In genomic region chr2:120650022-120650644, GRCh38 we compare ENCODE assay signal across 15 cellular contexts.
"Had no signal": no experiment of that assay in that cellular context is flagged by ENCODE, and none has a peak within 500 bp of the region (broad histone marks: within the 10 kb centered on the region; RNA-seq: fewer than 3 reads in every experiment).

No MANE protein-coding gene starts in this region.

- H3K9me3 ChIP-seq: adrenal gland had no signal

- ATAC-seq: activated CD8-positive, alpha-beta T cell treated with anti-CD3 and anti-CD28 coated beads, Interleukin-2, amount 10 ng/mL, durations not matched to agents 7 days and 5 days; body of pancreas; effector memory CD8-positive, alpha-beta T cell; gastroesophageal sphincter; stimulated activated naive CD8-positive, alpha-beta T cell treated with anti-CD3 and anti-CD28 coated beads, Interleukin-15, Interleukin-2, amounts not matched to agents 100 U/mL and 50 U/mL, for 24 hours had no signal

- H3K27me3 ChIP-seq: body of pancreas, upper lobe of left lung had no signal

- H3K4me1 ChIP-seq: adrenal gland, body of pancreas had no signal

- H3K4me3 ChIP-seq: adrenal gland, body of pancreas, gastroesophageal sphincter, left ventricle myocardium inferior, upper lobe of left lung had no signal

- DNase-seq: activated CD4-positive, alpha-beta T cell treated with anti-CD3 and anti-CD28 coated beads for 48 hours; activated CD8-positive, alpha-beta T cell treated with anti-CD3 and anti-CD28 coated beads, Interleukin-2, amount 10 ng/mL, durations not matched to agents 7 days and 5 days; activated naive CD4-positive, alpha-beta T cell treated with anti-CD3 and anti-CD28 coated beads for 36 hours; adrenal gland; body of pancreas; central memory CD4-positive, alpha-beta T cell; effector memory CD8-positive, alpha-beta T cell; left ventricle myocardium inferior; stimulated activated CD4-positive, alpha-beta T cell treated with anti-CD3 and anti-CD28 coated beads, Interleukin-4, amount 100 ng/mL, for 1 hour; stimulated activated CD8-positive, alpha-beta memory T cell treated with anti-CD3 and anti-CD28 coated beads, Interleukin-4, amount 100 ng/mL, for 48 hours; stimulated activated naive CD8-positive, alpha-beta T cell treated with anti-CD3 and anti-CD28 coated beads, Interleukin-15, Interleukin-2, amounts not matched to agents 100 U/mL and 50 U/mL, for 24 hours; upper lobe of left lung; WERI-Rb-1 had no signal

- H3K27ac ChIP-seq: adrenal gland, body of pancreas, epithelial cell of prostate, gastroesophageal sphincter, left ventricle myocardium inferior, upper lobe of left lung, WERI-Rb-1 had no signal

- H3K36me3 ChIP-seq: adrenal gland, gastroesophageal sphincter, left ventricle myocardium inferior, upper lobe of left lung, WERI-Rb-1 had no signal
